30 cellular contexts compared by ENCODE assay signal in the genomic region with DNA sequence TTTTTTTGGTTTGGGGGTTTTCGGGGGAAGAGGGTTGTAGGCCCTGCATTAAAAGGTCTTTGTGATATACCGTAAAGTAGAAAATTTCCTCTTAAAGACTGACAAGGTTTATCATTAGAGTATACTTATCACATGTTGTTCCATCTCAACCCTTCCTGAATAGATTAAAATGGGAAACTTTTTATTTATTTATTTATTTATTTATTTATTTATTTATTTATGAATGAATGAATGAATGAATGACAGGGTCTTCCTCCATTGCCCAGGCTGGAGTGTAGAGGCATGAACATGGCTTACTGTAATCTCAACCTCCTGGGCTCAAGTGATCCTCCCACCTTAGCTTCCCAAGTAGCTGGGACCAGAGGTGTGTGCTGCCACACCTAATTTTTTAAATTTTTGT. TPM values are rescaled to one million over a fixed set of nuclear protein-coding genes. Genes with fewer than 3 reads are reported as not detected.
"Had no signal": no experiment of that assay in that cellular context is flagged by ENCODE, and none has a peak within 500 bp of the region (broad histone marks: within the 10 kb centered on the region; RNA-seq: fewer than 3 reads in every experiment).

No MANE protein-coding gene starts in this region.

- H3K9me3 Mint-ChIP-seq: natural killer cell; nephron; neural progenitor cell; stimulated activated effector memory CD8-positive, alpha-beta T cell treated with anti-CD3 and anti-CD28 coated beads, Interleukin-12 subunit alpha, Interleukin-12 subunit beta, amount 100 ng/mL, for 72 hours; stimulated activated naive CD8-positive, alpha-beta T cell treated with anti-CD3 and anti-CD28 coated beads, Interleukin-15, amount 100 ng/mL, for 72 hours; type B pancreatic cell had no signal

- FAIRE-seq: small intestine had no signal

- H3K9me3 ChIP-seq: ovary, psoas muscle, right lobe of liver, sigmoid colon, suprapubic skin, testis, tibial artery, transverse colon, upper lobe of right lung, uterus had no signal

- H3K4me1 Mint-ChIP-seq: nephron; neural progenitor cell; stimulated activated effector memory CD8-positive, alpha-beta T cell treated with anti-CD3 and anti-CD28 coated beads, Interleukin-12 subunit alpha, Interleukin-12 subunit beta, amount 100 ng/mL, for 72 hours had no signal

- H3K4me2 ChIP-seq: neural progenitor cell had no signal

- H3K36me3 ChIP-seq: neural progenitor cell, ovary, uterus had no signal

- H3K27me3 ChIP-seq: neural progenitor cell, ovary, right lobe of liver, sigmoid colon, suprapubic skin, testis, tibial artery, transverse colon, upper lobe of right lung, uterus had no signal

- H3K36me3 Mint-ChIP-seq: natural killer cell had no signal

- ATAC-seq: natural killer cell; right cardiac atrium; right lobe of liver; stimulated activated effector memory CD8-positive, alpha-beta T cell treated with anti-CD3 and anti-CD28 coated beads, Interleukin-12 subunit alpha, Interleukin-12 subunit beta, amount 100 ng/mL, for 72 hours; stimulated activated naive CD8-positive, alpha-beta T cell treated with anti-CD3 and anti-CD28 coated beads, Interleukin-15, amount 100 ng/mL, for 72 hours; stimulated activated naive CD8-positive, alpha-beta T cell treated with anti-CD3 and anti-CD28 coated beads, Interleukin-15, Interleukin-2, amounts not matched to agents 100 U/mL and 50 U/mL, for 24 hours; upper lobe of right lung had no signal

- DNase-seq: natural killer cell; occipital lobe; ovary; posterior cingulate gyrus; psoas muscle; right cardiac atrium; right lobe of liver; sigmoid colon; small intestine; stimulated activated CD4-positive, alpha-beta T cell treated with anti-CD3 and anti-CD28 coated beads, Interleukin-15, amount 100 ng/mL, for 24 hours; stimulated activated CD4-positive, alpha-beta T cell treated with anti-CD3 and anti-CD28 coated beads, Interleukin-2, amount 100 ng/mL, for 24 hours; stimulated activated CD4-positive, alpha-beta T cell treated with anti-CD3 and anti-CD28 coated beads, Interleukin-2, amount 100 ng/mL, for 48 hours; stimulated activated CD4-positive, alpha-beta T cell treated with anti-CD3 and anti-CD28 coated beads, Interleukin-4, amount 100 ng/mL, for 24 hours; stimulated activated naive CD4-positive, alpha-beta T cell; stimulated activated naive CD8-positive, alpha-beta T cell treated with anti-CD3 and anti-CD28 coated beads, Interleukin-15, amount 100 ng/mL, for 72 hours; stimulated activated naive CD8-positive, alpha-beta T cell treated with anti-CD3 and anti-CD28 coated beads, Interleukin-15, Interleukin-2, amounts not matched to agents 100 U/mL and 50 U/mL, for 24 hours; substantia nigra; testis; tibial artery; transverse colon; upper lobe of right lung; uterus had no signal

- H3K4me3 ChIP-seq: neural progenitor cell, ovary, psoas muscle, right lobe of liver, sigmoid colon, suprapubic skin, testis, tibial artery, transverse colon, upper lobe of right lung, uterus had no signal

- H3K27me3 Mint-ChIP-seq: progenitor cell of endocrine pancreas; stimulated activated naive CD8-positive, alpha-beta T cell treated with anti-CD3 and anti-CD28 coated beads, Interleukin-15, amount 100 ng/mL, for 72 hours; type B pancreatic cell had no signal

- H2AFZ ChIP-seq: neural progenitor cell, parathyroid adenoma had no signal

- H3K4me1 ChIP-seq: neural progenitor cell, parathyroid adenoma, psoas muscle, right lobe of liver, sigmoid colon, suprapubic skin, testis, tibial artery, transverse colon, upper lobe of right lung, uterus had no signal

- H3K27ac ChIP-seq: neural progenitor cell, ovary, parathyroid adenoma, psoas muscle, right lobe of liver, sigmoid colon, suprapubic skin, testis, tibial artery, transverse colon, upper lobe of right lung, uterus had no signal

- H3K4me3 Mint-ChIP-seq: natural killer cell; nephron; neural progenitor cell; stimulated activated effector memory CD8-positive, alpha-beta T cell treated with anti-CD3 and anti-CD28 coated beads, Interleukin-12 subunit alpha, Interleukin-12 subunit beta, amount 100 ng/mL, for 72 hours; stimulated activated naive CD8-positive, alpha-beta T cell treated with anti-CD3 and anti-CD28 coated beads, Interleukin-15, amount 100 ng/mL, for 72 hours; type B pancreatic cell had no signal

- H3K27ac Mint-ChIP-seq: natural killer cell, nephron, neural progenitor cell, type B pancreatic cell had no signal

- H3K9ac ChIP-seq: neural progenitor cell, parathyroid adenoma had no signal

RNA-seq across cellular contexts. Expression of a gene that starts 48.5 kb away (rescaled TPM):
- total RNA-seq: skeletal muscle tissue had no signal
